In genomic region chr16:70694517-70695218, GRCh38 we compare ENCODE assay signal across 10 cellular contexts. TPM values are rescaled to one million over a fixed set of nuclear protein-coding genes. Genes with fewer than 3 reads are reported as not detected.
DNase-seq lines count a peak whose midpoint lies in the region; ATAC-seq and TF ChIP-seq lines count a peak whose summit lies in the region.
"Had no signal": no experiment of that assay in that cellular context is flagged by ENCODE, and none has a peak within 500 bp of the region (broad histone marks: within the 10 kb centered on the region; RNA-seq: fewer than 3 reads in every experiment).

No MANE protein-coding gene starts in this region.

- H3K9me1 ChIP-seq in IMR-90 (ENCODE audit: insufficient read depth, low read length) = peaks cover 49% of the 10 kb centered on the region

- no peaks in the 10 kb centered on the region for H3K27me3 ChIP-seq in IMR-90 (ENCODE audit: control insufficient read depth, insufficient read depth, low read length)
- H3K27me3 ChIP-seq in adrenal gland = no peaks in the 10 kb centered on the region
- no peaks in the 10 kb centered on the region for H3K27me3 ChIP-seq in iPS-20b (ENCODE audit: insufficient read depth, low read length)
- H3K27me3 ChIP-seq in thyroid gland = no peaks in the 10 kb centered on the region

- no peak overlapping the region for H3K4me3 ChIP-seq in IMR-90 (ENCODE audit: insufficient read depth, low read depth, low read length)
- H3K4me3 ChIP-seq in adrenal gland = no peak overlapping the region
- no peak overlapping the region for H3K4me3 ChIP-seq in iPS-20b (ENCODE audit: low read length)
- H3K4me3 ChIP-seq in thyroid gland (replicated peaks in 1 of 3) = no peak overlapping the region

- peak overlapping the region; percentile 78 for H2AFZ ChIP-seq in IMR-90 (replicated peaks; ENCODE audit: low read length, poor library complexity)

- peak overlapping the region; percentile 99 for H2BK120ac ChIP-seq in IMR-90 (ENCODE audit: low read depth, low read length)

- H3K18ac ChIP-seq in IMR-90 (ENCODE audit: low read depth, low read length) = peak overlapping the region; percentile 21

- H3K4ac ChIP-seq in IMR-90 (ENCODE audit: low read depth, low read length) = peak overlapping the region; percentile 98

- H2AK5ac ChIP-seq in IMR-90 (ENCODE audit: low read depth, low read length) = peak overlapping the region; percentile 100

- H3K9ac ChIP-seq in IMR-90 (ENCODE audit: low read depth, low read length) (no peak overlapping the region), iPS-20b (ENCODE audit: low read depth, low read length) (no peak overlapping the region)

- dilution Hi-C loops in IMR-90 (cut with HindIII; ENCODE audit: low sequenced_read_pairs, unreplicated experiment) = no loop called here

- peak overlapping the region; percentile 100 for H2AK9ac ChIP-seq in IMR-90 (replicated peaks; ENCODE audit: low read depth, low read length, poor library complexity)

- TF ChIP-seq POLR2A in IMR-90 (IDR thresholded peaks at IDR 0.05; ENCODE audit: low read depth, low read length) (no peak), adrenal gland (IDR thresholded peaks at IDR 0.05) (no peak), thyroid gland (IDR thresholded peaks at IDR 0.05) (no peak)

- peak overlapping the region; percentile 51; the same call in 1 of the 2 replicates for H3K56ac ChIP-seq in IMR-90 (ENCODE audit: extremely low read depth, insufficient read depth, low read length)

- no peak for DNase-seq in IMR-90
- peak in 2 of 7 donors; percentile 55 to 62 for DNase-seq in adrenal gland
- no peak for DNase-seq in thyroid gland
- DNase-seq in stimulated activated naive CD4-positive, alpha-beta T cell treated with Interleukin-2 at 50 U/mL for 16 hours (lab: John Stamatoyannopoulos, UW) = no peak
- DNase-seq in islet precursor cell = no peak
- DNase-seq: activated T-cell treated with anti-CD3 and anti-CD28 coated beads, Interleukin-2, amount 50 U/mL, for 48 hours had no signal

- H2BK15ac ChIP-seq in IMR-90 (ENCODE audit: low read depth, low read length) = peak overlapping the region; percentile 68; the same call in 2 of the 3 replicates

- no peak for ATAC-seq in IMR-90 (ENCODE audit: low read depth)
- no peak for ATAC-seq in GM18873 (IDR thresholded peaks at IDR 0.05; ENCODE audit: low FRiP score, unreplicated experiment)

- peak overlapping the region; percentile 99 for H4K91ac ChIP-seq in IMR-90 (ENCODE audit: insufficient read depth, low read depth, low read length)

- peak overlapping the region; percentile 85 for H2BK5ac ChIP-seq in IMR-90 (ENCODE audit: low read depth, low read length, poor library complexity, severe bottlenecking)

- H2BK20ac ChIP-seq in IMR-90 (ENCODE audit: low read depth, low read length) = peak overlapping the region; percentile 93

- WGBS in IMR-90 (ENCODE audit: extremely low coverage in 2 of 2, insufficient read length in 1 of 2), 2 experiments = 71% methylated on average over 9 of the region's 11 CpGs; no CpG with 5 or more reads in 1 of the 2 experiments
- 71 to 87% (median 83%) methylated on average over 3 to 11 of the region's 11 CpGs for WGBS in adrenal gland, 4 donors
- WGBS in thyroid gland, 2 donors = 93 to 97% methylated on average over 6 to 10 of the region's 11 CpGs

- TF ChIP-seq RAD21 in IMR-90 (IDR thresholded peaks at IDR 0.05; ENCODE audit: low read length) = no peak

- H3K4me2 ChIP-seq in IMR-90 (ENCODE audit: low read depth, low read length) = 0 out of 2 replicates have a peak overlapping the region, but pooled peaks have one; percentile 7

- peak overlapping the region; percentile 69 to 97 for H4K8ac ChIP-seq in IMR-90 (ENCODE audit: low read depth in 2 of 2, low read length in 2 of 2)

- H4K20me1 ChIP-seq in IMR-90 (ENCODE audit: insufficient read depth, low read length) = no peaks in the 10 kb centered on the region

- peak overlapping the region; percentile 23 for H4K5ac ChIP-seq in IMR-90 (ENCODE audit: low read depth, low read length)

- CTCF ChIA-PET in IMR-90 (lab: Yijun Ruan, JAX) = no interaction called here

- peaks cover 49% of the 10 kb centered on the region for H3K4me1 ChIP-seq in IMR-90 (ENCODE audit: control insufficient read depth, insufficient read depth, low read length)
- H3K4me1 ChIP-seq in adrenal gland (replicated peaks in 1 of 2) = peaks cover 35 to 57% of the 10 kb centered on the region in 2 donors
- H3K4me1 ChIP-seq in iPS-20b (ENCODE audit: insufficient read depth, low read length) = peaks cover 23% of the 10 kb centered on the region
- peaks cover 3 to 68% of the 10 kb centered on the region in 2 donors for H3K4me1 ChIP-seq in thyroid gland

- H3K27ac ChIP-seq in IMR-90 (ENCODE audit: insufficient read depth, low read length) (peak overlapping the region; percentile 56), adrenal gland (peak overlapping the region in 3 of 5 donors; percentile 70 to 96 (median 92)), iPS-20b (ENCODE audit: low read length) (peak overlapping the region; percentile 64), temporal lobe (ENCODE audit: low read depth, low read length) (peak overlapping the region; percentile 50), thyroid gland (peak overlapping the region in 1 of 3 donors; percentile 12)

- H3K9me3 ChIP-seq in IMR-90 (ENCODE audit: control insufficient read depth, insufficient read depth, low read length) = no peaks in the 10 kb centered on the region
- no peaks in the 10 kb centered on the region for H3K9me3 ChIP-seq in adrenal gland (replicated peaks in 1 of 3)
- H3K9me3 ChIP-seq in iPS-20b (ENCODE audit: insufficient read depth, low read depth, low read length) = no peaks in the 10 kb centered on the region
- no peaks in the 10 kb centered on the region for H3K9me3 ChIP-seq in thyroid gland

- peaks cover 3 to 46% of the 10 kb centered on the region in 2 experiments; a peak in 3 of 4 replicates for H3K79me1 ChIP-seq in IMR-90 (ENCODE audit: low read depth in 1 of 2, low read length in 2 of 2)

- H3K14ac ChIP-seq in IMR-90 (replicated peaks; ENCODE audit: low read depth, low read length) = peak overlapping the region; percentile 70

- POLR2A ChIA-PET in IMR-90 (lab: Charles Lee; ENCODE audit: unreplicated experiment) = no interaction called here

- in situ Hi-C loops in IMR-90 (cut with MboI; ENCODE audit: low sequenced_read_pairs) = loop anchor here (25.0 kb wide), 1 partner anchor 668 kb away; the partner anchor contains the start of gene CALB2

- H3K36me3 ChIP-seq in IMR-90 (ENCODE audit: control insufficient read depth, insufficient read depth, low read length) (no peaks in the 10 kb centered on the region; the same call in 1 of the 2 replicates), adrenal gland (replicated peaks in 1 of 2) (peaks cover 0 to 6% of the 10 kb centered on the region in 2 donors), iPS-20b (ENCODE audit: insufficient read depth, low read depth, low read length) (no peaks in the 10 kb centered on the region), thyroid gland (peaks cover 0 to 4% of the 10 kb centered on the region in 2 donors)

- no TSS peak for BruUV-seq in IMR-90 (replicated peaks; lab: Mats Ljungman, UMichigan)

- TF ChIP-seq CTCF in IMR-90 (conservative IDR thresholded peaks at IDR 0.05; ENCODE audit: low read depth, low read length) = no peak
- TF ChIP-seq CTCF in adrenal gland (IDR thresholded peaks at IDR 0.05) = no peak
- no peak for TF ChIP-seq CTCF in thyroid gland (IDR thresholded peaks at IDR 0.05)

- intact Hi-C loops in IMR-90 (cut with micrococcal nuclease) (no loop called here), adrenal gland (cut with DNase I) (loop anchor here (5.0 kb wide), 2 partner anchors 43 to 48 kb away; no protein-coding TSS in a partner anchor), thyroid gland (cut with DNase I) (no loop called here)

- peak overlapping the region; percentile 33 for H3K23ac ChIP-seq in IMR-90 (ENCODE audit: low read depth, low read length)

TF ChIP-seq in IMR-90, 13 proteins besides CTCF, POLR2A, EP300 and RAD21:
- no peak for TF ChIP-seq RFX5 (IDR thresholded peaks at IDR 0.05; ENCODE audit: low read depth, low read length)
- no peak for TF ChIP-seq MAFK (IDR thresholded peaks at IDR 0.05; ENCODE audit: low read depth, low read length)
- no peak for TF ChIP-seq NFE2L2 (IDR thresholded peaks at IDR 0.05; ENCODE audit: low read depth, low read length)
- TF ChIP-seq BHLHE40 (IDR thresholded peaks at IDR 0.05; ENCODE audit: low read depth, low read length) = no peak
- no peak for TF ChIP-seq FOS (IDR thresholded peaks at IDR 0.05; ENCODE audit: low read depth, low read length)
- TF ChIP-seq SMC3 (IDR thresholded peaks at IDR 0.05; ENCODE audit: low read depth, low read length) = no peak
- TF ChIP-seq ELK1 (IDR thresholded peaks at IDR 0.05; ENCODE audit: borderline replicate concordance, low read depth, low read length) = no peak
- no peak for TF ChIP-seq MXI1 (IDR thresholded peaks at IDR 0.05; ENCODE audit: borderline replicate concordance, low read depth, low read length)

RNA-seq across cellular contexts. Expression of gene MTSS2, which starts 8.8 kb away (rescaled TPM):
- total RNA-seq in IMR-90 (2012; rRNA removed) (8.9 and 9.1 TPM in 2 replicates), adrenal gland (100 to 1,000 TPM in 1 of 8 donors, 10 to 100 TPM in 7; 60.1 to 127 (median 76.2) TPM), temporal lobe (45.5 TPM), thyroid gland (10 to 100 TPM; 11.3 to 39.8 (median 26.7) TPM)
- polyA plus RNA-seq in IMR-90 (2012; rRNA removed) (86.2 and 108 TPM in 2 replicates), adrenal gland (100 to 1,000 TPM in 1 of 3 donors, 10 to 100 TPM in 2; 32.4 to 145 (median 39.2) TPM)
- polyA plus RNA-seq in IMR-90 (2012; cell fraction: cytosol; rRNA removed) = 69.9 and 88.4 TPM in 2 replicates
- 148 and 251 TPM in 2 replicates for polyA plus RNA-seq in IMR-90 (2012; cell fraction: nucleus; rRNA removed; ENCODE audit: low replicate concordance)

RNA-seq across cellular contexts. Expression of gene IL34, which starts 48.3 kb away (rescaled TPM):
- total RNA-seq in IMR-90 (2012; rRNA removed) (1.1 and 1.3 TPM in 2 replicates), adrenal gland (10 to 100 TPM; 16.8 to 62.9 (median 40.3) TPM), temporal lobe (1.5 TPM), thyroid gland (1 to 10 TPM; 3.5 to 9.6 (median 5.0) TPM)
- polyA plus RNA-seq in IMR-90 (2012; rRNA removed) (2.0 and 2.5 TPM in 2 replicates), adrenal gland (10 to 100 TPM in 2 of 3 donors, 1 to 10 TPM in 1; 3.2 to 36.5 (median 35.0) TPM)
- polyA plus RNA-seq in IMR-90 (2012; cell fraction: cytosol; rRNA removed) = 2.1 and 4.5 TPM in 2 replicates
- 2.3 and 2.9 TPM in 2 replicates for polyA plus RNA-seq in IMR-90 (2012; cell fraction: nucleus; rRNA removed; ENCODE audit: low replicate concordance)
- polyA plus RNA-seq: IgD-negative memory B cell had no signal

Comparison
In these comparisons a context has a peak if more than half of its experiments do, and no peak if none do; other contexts are left out.
1. intact Hi-C loops: an anchor here in adrenal gland (5.0 kb wide); none called in IMR-90 and thyroid gland.